Comparison of ENCODE assay signal across 14 cellular contexts in genomic region chr16:27729516-27730304, GRCh38.
A peak's percentile ranks its signal among the peaks of the same experiment; 100 is the strongest.
DNase-seq lines count a peak whose midpoint lies in the region; ATAC-seq and TF ChIP-seq lines count a peak whose summit lies in the region.
"Had no signal": no experiment of that assay in that cellular context is flagged by ENCODE, and none has a peak within 500 bp of the region (broad histone marks: within the 10 kb centered on the region; RNA-seq: fewer than 3 reads in every experiment).

No MANE protein-coding gene starts in this region.

- H2AFZ ChIP-seq in H9 (ENCODE audit: low read length) (no peak overlapping the region), fibroblast of lung (ENCODE audit: low read length) (no peak overlapping the region)

- ATAC-seq in omental fat pad (ENCODE audit: low FRiP score) (peak; percentile 34), GM18511 (IDR thresholded peaks at IDR 0.05; ENCODE audit: unreplicated experiment) (no peak), GM19397 (IDR thresholded peaks at IDR 0.05; ENCODE audit: unreplicated experiment) (no peak)

- TF ChIP-seq CTCF in H9 (conservative IDR thresholded peaks at IDR 0.05) (no peak), fibroblast of lung (conservative IDR thresholded peaks at IDR 0.05 in 1 of 2, IDR thresholded peaks at IDR 0.05 in 1 of 2; ENCODE audit: low read depth in 1 of 2, low read length in 2 of 2) (no peak), omental fat pad (IDR thresholded peaks at IDR 0.05) (no peak)

- no peak overlapping the region for H3K4me3 Mint-ChIP-seq in H9

- no peak for DNase-seq in H9
- DNase-seq in NOMO-1 treated with dmso at 0.1 percent for 144 hours (lab: John Stamatoyannopoulos, UW; ENCODE audit: unreplicated experiment) = peak; percentile 85
- peak; percentile 61 to 87 for DNase-seq in fibroblast of lung (ENCODE audit: low read depth in 2 of 2)
- DNase-seq in omental fat pad (ENCODE audit: low spot score) = no peak
- DNase-seq in D341Med (ENCODE audit: low spot score) = no peak
- no peak for DNase-seq in amniotic stem cell (lab: John Stamatoyannopoulos, UW)
- DNase-seq: activated CD4-positive, alpha-beta T cell treated with anti-CD3 and anti-CD28 coated beads, Interleukin-2, amount 50 U/mL, for 4 hours; activated naive CD4-positive, alpha-beta T cell treated with Interleukin-2 at 50 U/mL for 16 hours; effector CD4-positive, alpha-beta T cell; MM.1S; NCI-H524 treated with DMSO at 0.1 percent for 48 hours had no signal

- H4K91ac ChIP-seq in H9 (ENCODE audit: insufficient read length, low read depth, low read length) = no peak overlapping the region

- H3K9me3 ChIP-seq in H9 (ENCODE audit: control insufficient read depth, low read depth, low read length) = no peaks in the 10 kb centered on the region
- H3K9me3 ChIP-seq in fibroblast of lung (ENCODE audit: control insufficient read depth, insufficient read depth, low read depth, low read length) = no peaks in the 10 kb centered on the region

- H2AK5ac ChIP-seq in H9 (ENCODE audit: insufficient read length, low read length) = no peak overlapping the region

- no CpG with 5 or more reads among the region's 10 CpGs for WGBS in H9 (ENCODE audit: extremely low coverage, insufficient read length, low lambda C conversion rate)

- no peak overlapping the region for H2BK5ac ChIP-seq in H9 (ENCODE audit: insufficient read length, low read length)

- no peak overlapping the region for H4K5ac ChIP-seq in H9 (ENCODE audit: insufficient read length, low read depth, low read length)

- H4K20me1 ChIP-seq in H9 (ENCODE audit: control insufficient read depth, insufficient read depth, insufficient read length) (no peaks in the 10 kb centered on the region), fibroblast of lung (ENCODE audit: control insufficient read depth, extremely low read depth, insufficient read depth, low read length) (no peaks in the 10 kb centered on the region)

- H3K27me3 Mint-ChIP-seq in H9 (ENCODE audit: low read depth) = no peaks in the 10 kb centered on the region

- no peak overlapping the region for H3K18ac ChIP-seq in H9 (ENCODE audit: insufficient read length, low read depth, low read length)

- peaks cover 0 to 3% of the 10 kb centered on the region in 2 experiments; a peak in 1 of 4 replicates for H3K4me1 Mint-ChIP-seq in H9

- no peak overlapping the region for H2BK15ac ChIP-seq in H9 (ENCODE audit: low read depth, low read length)

- H3K27ac ChIP-seq in H9 (ENCODE audit: insufficient read length, low read depth, low read length) = no peak overlapping the region
- no peak overlapping the region for H3K27ac ChIP-seq in fibroblast of lung (ENCODE audit: insufficient read depth, low read length)
- H3K27ac ChIP-seq: SK-N-MC had no signal

- peak overlapping the region in 2 of 3 experiments; percentile 3 to 77; a peak in 4 of 7 replicates for H3K27ac Mint-ChIP-seq in H9

- H3K9ac ChIP-seq in H9 (ENCODE audit: extremely low read depth, insufficient read length, low read length) (no peak overlapping the region), fibroblast of lung (ENCODE audit: insufficient read depth, low read length) (no peak overlapping the region)

- H3K27me3 ChIP-seq in H9 (ENCODE audit: insufficient read depth, low read length) (no peaks in the 10 kb centered on the region), fibroblast of lung (ENCODE audit: control insufficient read depth, insufficient read depth, low read length) (no peaks in the 10 kb centered on the region)

- no peaks in the 10 kb centered on the region for H3K79me1 ChIP-seq in H9 (ENCODE audit: insufficient read depth, low read depth, low read length, poor library complexity, severe bottlenecking)

- H3K36me3 ChIP-seq in fibroblast of lung (ENCODE audit: control insufficient read depth, insufficient read depth, low read length) = peaks cover 3% of the 10 kb centered on the region

- peaks cover 7 to 35% (median 10%) of the 10 kb centered on the region in 3 experiments; a peak in 6 of 7 replicates for H3K36me3 Mint-ChIP-seq in H9 (ENCODE audit: insufficient read depth in 1 of 3, low read depth in 3 of 3)

- no peak overlapping the region for H3K4me3 ChIP-seq in fibroblast of lung (replicated peaks in 1 of 4; ENCODE audit: control extremely low read depth in 1 of 4, insufficient read depth in 1 of 4, low read depth in 3 of 4, low read length in 4 of 4)
- H3K4me3 ChIP-seq: SK-N-MC had no signal

- H3K23me2 ChIP-seq in H9 (ENCODE audit: insufficient read length, low read depth, low read length, poor library complexity, severe bottlenecking) = no peaks in the 10 kb centered on the region

- H2BK12ac ChIP-seq in H9 (ENCODE audit: insufficient read length, low read depth, low read length) = no peak overlapping the region

- no peak overlapping the region for H3K23ac ChIP-seq in H9 (ENCODE audit: insufficient read length, low read depth, low read length)

- H3K14ac ChIP-seq in H9 (ENCODE audit: insufficient read depth, low read length) = no peak overlapping the region; the same call in 1 of the 2 replicates

- no peak overlapping the region for H3K56ac ChIP-seq in H9 (ENCODE audit: insufficient read length, low read depth, low read length)

- no peaks in the 10 kb centered on the region for H3K79me2 ChIP-seq in H9 (ENCODE audit: insufficient read depth, low read length)
- no peaks in the 10 kb centered on the region for H3K79me2 ChIP-seq in fibroblast of lung (ENCODE audit: control insufficient read depth, insufficient read depth, low read length)

- H3K4me2 ChIP-seq in H9 (ENCODE audit: insufficient read depth, insufficient read length, low read length) = no peak overlapping the region
- no peak overlapping the region for H3K4me2 ChIP-seq in fibroblast of lung (ENCODE audit: extremely low read depth, insufficient read depth, low read length)

- H2BK20ac ChIP-seq in H9 (ENCODE audit: low read depth, low read length, poor library complexity, severe bottlenecking) = no peak overlapping the region

- no peak overlapping the region for H3K4ac ChIP-seq in H9 (ENCODE audit: low read depth, low read length)

- H3K4me1 ChIP-seq in H9 (ENCODE audit: insufficient read depth, low read length) (no peaks in the 10 kb centered on the region), fibroblast of lung (ENCODE audit: control insufficient read depth, extremely low read depth, insufficient read depth, low read length) (peaks cover 4% of the 10 kb centered on the region)

- no peak overlapping the region for H4K8ac ChIP-seq in H9 (replicated peaks; ENCODE audit: insufficient read length, low read depth, low read length)

- peaks cover 0 to 2% of the 10 kb centered on the region in 2 experiments; a peak in 3 of 5 replicates for H3K9me3 Mint-ChIP-seq in H9

- no peak overlapping the region for H3T11ph ChIP-seq in H9 (ENCODE audit: low read length)

- H2BK120ac ChIP-seq in H9 (ENCODE audit: low read depth, low read length, poor library complexity, severe bottlenecking) = no peak overlapping the region

Comparison
In these comparisons a context has a peak if more than half of its experiments do, and no peak if none do; other contexts are left out.
1. DNase-seq: peak in NOMO-1 treated with dmso at 0.1 percent for 144 hours (single experiment) and fibroblast of lung (2 of 2); none in H9 (single experiment), omental fat pad (single experiment), D341Med (single experiment) and amniotic stem cell (single experiment).